ENCODE assay signal across 1 cellular context in genomic region chr1:232439011-232439410, GRCh38.
TF ChIP-seq lines count a peak whose summit lies in the region.

No MANE protein-coding gene starts in this region.

TF ChIP-seq in GM23338, 12 proteins besides CTCF, POLR2A, EP300 and RAD21 (continued from another document):
- TF ChIP-seq REST (IDR thresholded peaks at IDR 0.05; ENCODE audit: unreplicated experiment) = no peak
- no peak for TF ChIP-seq ZNF462 (CRISPR knock-in tag; IDR thresholded peaks at IDR 0.05)
- no peak for TF ChIP-seq EZH2 (IDR thresholded peaks at IDR 0.05; ENCODE audit: low read depth, unreplicated experiment)
- TF ChIP-seq NANOG (IDR thresholded peaks at IDR 0.05; ENCODE audit: borderline replicate concordance) = no peak
- no peak for TF ChIP-seq ZNF331 (CRISPR knock-in tag; IDR thresholded peaks at IDR 0.05; ENCODE audit: low read depth)
